13 cellular contexts compared by ENCODE assay signal in the genomic region with DNA sequence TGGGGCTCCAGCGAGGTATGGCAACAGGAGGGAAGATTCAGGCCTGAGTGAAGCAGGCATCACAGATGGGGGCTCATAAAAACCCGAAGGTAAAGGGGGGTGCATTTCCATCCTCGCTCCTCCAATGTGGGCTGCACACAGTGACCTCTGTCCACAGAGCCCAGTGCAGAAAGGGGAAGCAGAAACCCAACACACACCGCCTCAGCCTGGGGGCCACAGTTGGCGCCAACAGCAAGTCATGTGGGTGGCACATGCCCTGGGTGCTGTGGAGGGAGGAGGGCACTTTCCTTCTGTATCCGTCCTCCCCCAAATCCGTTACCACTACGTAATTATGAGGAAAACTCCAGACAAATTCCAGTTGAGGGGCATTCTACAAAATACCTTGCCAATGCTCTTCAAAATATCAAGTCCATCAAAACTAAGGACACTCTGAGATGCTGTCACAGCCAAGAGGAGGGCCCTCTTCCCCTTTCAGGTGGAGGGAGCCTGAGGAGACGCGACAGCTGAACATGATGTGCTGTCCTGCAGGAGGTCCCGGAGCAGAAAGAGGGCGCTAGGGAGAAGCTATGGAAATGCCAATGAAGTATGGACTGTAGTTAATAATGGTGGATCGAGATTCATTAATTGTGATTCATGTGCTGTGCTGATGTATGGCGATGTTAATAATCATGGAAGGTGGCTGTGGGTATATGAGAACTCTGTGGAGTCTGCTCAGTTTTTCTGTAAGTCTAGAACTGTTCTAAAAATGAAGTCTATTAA. TPM values are rescaled to one million over a fixed set of nuclear protein-coding genes. Genes with fewer than 3 reads are reported as not detected.
DNase-seq lines count a peak whose midpoint lies in the region; ATAC-seq and TF ChIP-seq lines count a peak whose summit lies in the region.
"Had no signal": no experiment of that assay in that cellular context is flagged by ENCODE, and none has a peak within 500 bp of the region (broad histone marks: within the 10 kb centered on the region; RNA-seq: fewer than 3 reads in every experiment).

No MANE protein-coding gene starts in this region.

- H3K4me1 ChIP-seq in left ventricle myocardium inferior, result no peaks in the 10 kb centered on the region
- peaks cover 1% of the 10 kb centered on the region for H3K4me1 ChIP-seq in RWPE2 (ENCODE audit: insufficient read depth, poor library complexity, severe bottlenecking)
- no peaks in the 10 kb centered on the region for H3K4me1 ChIP-seq in upper lobe of right lung
- no peaks in the 10 kb centered on the region for H3K4me1 ChIP-seq in Peyer's patch
- H3K4me1 ChIP-seq: psoas muscle had no signal

- no peak overlapping the region for H3K4me3 Mint-ChIP-seq in activated T-helper 17 cell treated with anti-CD3 and anti-CD28 coated beads, Interleukin-2, amount 50 U/mL, for 72 hours

- H3K27me3 ChIP-seq in left ventricle myocardium inferior (ENCODE audit: low read depth) (peaks cover 37% of the 10 kb centered on the region), RWPE2 (ENCODE audit: insufficient read depth, poor library complexity, severe bottlenecking) (no peaks in the 10 kb centered on the region), upper lobe of right lung (no peaks in the 10 kb centered on the region), Peyer's patch (no peaks in the 10 kb centered on the region)

- no peaks in the 10 kb centered on the region for H3K9me3 Mint-ChIP-seq in activated T-helper 17 cell treated with anti-CD3 and anti-CD28 coated beads, Interleukin-2, amount 50 U/mL, for 72 hours

- H3K4me1 Mint-ChIP-seq in activated T-helper 17 cell treated with anti-CD3 and anti-CD28 coated beads, Interleukin-2, amount 50 U/mL, for 72 hours, result no peaks in the 10 kb centered on the region

- TF ChIP-seq CTCF in left ventricle myocardium inferior (IDR thresholded peaks at IDR 0.05; ENCODE audit: borderline replicate concordance) (no peak), RWPE2 (IDR thresholded peaks at IDR 0.05; ENCODE audit: poor library complexity, severe bottlenecking) (no peak), fibroblast of villous mesenchyme (IDR thresholded peaks at IDR 0.05; ENCODE audit: insufficient read depth, low read depth, low read length) (peak; percentile 29), upper lobe of right lung (IDR thresholded peaks at IDR 0.05) (no peak), Peyer's patch (IDR thresholded peaks at IDR 0.05) (no peak)

- TF ChIP-seq POLR2A in Peyer's patch (IDR thresholded peaks at IDR 0.05), result no peak

- no peak overlapping the region for H3K27ac Mint-ChIP-seq in activated T-helper 17 cell treated with anti-CD3 and anti-CD28 coated beads, Interleukin-2, amount 50 U/mL, for 72 hours

- no peaks in the 10 kb centered on the region for H3K36me3 Mint-ChIP-seq in activated T-helper 17 cell treated with anti-CD3 and anti-CD28 coated beads, Interleukin-2, amount 50 U/mL, for 72 hours (ENCODE audit: low read depth)

- H3K36me3 ChIP-seq in left ventricle myocardium inferior, result no peaks in the 10 kb centered on the region
- no peaks in the 10 kb centered on the region for H3K36me3 ChIP-seq in RWPE2 (ENCODE audit: low read depth)
- no peaks in the 10 kb centered on the region for H3K36me3 ChIP-seq in upper lobe of right lung
- no peaks in the 10 kb centered on the region for H3K36me3 ChIP-seq in Peyer's patch

- DNase-seq in cardiac septum (ENCODE audit: low spot score), result peak; percentile 31
- DNase-seq in left ventricle myocardium inferior, result no peak
- peak; percentile 48 for DNase-seq in RWPE2 (ENCODE audit: low spot score)
- no peak for DNase-seq in fibroblast of villous mesenchyme (ENCODE audit: low read depth)
- DNase-seq in upper lobe of right lung, result peak; percentile 43
- DNase-seq in cerebellum (ENCODE audit: low spot score), result no peak
- DNase-seq in Peyer's patch, result no peak
- DNase-seq: mesenchymal stem cell; NCI-H1436 treated with DMSO at 0.1 percent for 48 hours; psoas muscle; stimulated activated naive CD4-positive, alpha-beta T cell treated with Interleukin-2 at 50 U/mL for 16 hours had no signal

- H3K9me3 ChIP-seq in left ventricle myocardium inferior (replicated peaks) (no peaks in the 10 kb centered on the region), RWPE2 (ENCODE audit: severe bottlenecking) (no peaks in the 10 kb centered on the region), upper lobe of right lung (no peaks in the 10 kb centered on the region), Peyer's patch (no peaks in the 10 kb centered on the region)
- H3K9me3 ChIP-seq: psoas muscle had no signal

- intact Hi-C loops in cardiac septum (cut with DNase I) (no loop called here), left ventricle myocardium inferior (cut with micrococcal nuclease) (no loop called here), upper lobe of right lung (cut with DNase I) (no loop called here)

- ATAC-seq in RWPE2 (ENCODE audit: low read depth), result no peak
- no peak for ATAC-seq in upper lobe of right lung
- no peak for ATAC-seq in activated T-helper 17 cell treated with anti-CD3 and anti-CD28 coated beads, Interleukin-2, amount 50 U/mL, for 72 hours (replicated peaks)
- ATAC-seq: psoas muscle had no signal

- H3K4me3 ChIP-seq in left ventricle myocardium inferior (no peak overlapping the region), RWPE2 (ENCODE audit: severe bottlenecking) (no peak overlapping the region), fibroblast of villous mesenchyme (ENCODE audit: low read depth, low read length) (no peak overlapping the region), upper lobe of right lung (no peak overlapping the region), Peyer's patch (no peak overlapping the region)
- H3K4me3 ChIP-seq: psoas muscle had no signal

- no peak overlapping the region for H3K27ac ChIP-seq in left ventricle myocardium inferior (replicated peaks)
- H3K27ac ChIP-seq in RWPE2 (ENCODE audit: poor library complexity, severe bottlenecking), result no peak overlapping the region
- H3K27ac ChIP-seq in upper lobe of right lung, result no peak overlapping the region
- H3K27ac ChIP-seq in Peyer's patch, result no peak overlapping the region
- H3K27ac ChIP-seq: psoas muscle had no signal

- H3K27me3 Mint-ChIP-seq in activated T-helper 17 cell treated with anti-CD3 and anti-CD28 coated beads, Interleukin-2, amount 50 U/mL, for 72 hours, result no peaks in the 10 kb centered on the region

RNA-seq across cellular contexts. Expression of a gene that starts 16.4 kb away (rescaled TPM):
- total RNA-seq in cardiac septum (0.57 TPM), left ventricle myocardium inferior (0.38 TPM), fibroblast of villous mesenchyme (4.7 and 10.0 TPM in 2 replicates), upper lobe of right lung (4.2 TPM), cerebellum (155 TPM), Peyer's patch (10 to 100 TPM in 1 of 4 donors, 1 to 10 TPM in 3; 7.2 to 33.8 (median 8.8) TPM)
- total RNA-seq in activated T-helper 17 cell treated with anti-CD3 and anti-CD28 coated beads, Interleukin-2, amount 50 U/mL, for 72 hours, result 1 to 10 TPM; 2.3 to 3.8 TPM

RNA-seq across cellular contexts. Expression of a gene that starts 53.7 kb away (rescaled TPM):
- total RNA-seq in cardiac septum (not detected), left ventricle myocardium inferior (not detected), fibroblast of villous mesenchyme (not detected in 2 replicates), upper lobe of right lung (not detected), cerebellum (not detected), Peyer's patch (not detected)
- not detected for total RNA-seq in activated T-helper 17 cell treated with anti-CD3 and anti-CD28 coated beads, Interleukin-2, amount 50 U/mL, for 72 hours
- total RNA-seq: psoas muscle; T-helper 2 cell treated with Interferon-gamma antibody and Interleukin-4, amounts not matched to agents 100 ng/mL and 5 ng/mL, for 36 hours had no signal

Comparison
In these comparisons a context has a peak if more than half of its experiments do, and no peak if none do; other contexts are left out.
1. DNase-seq: peak in cardiac septum (single experiment), RWPE2 (single experiment) and upper lobe of right lung (single experiment); none in left ventricle myocardium inferior (single experiment), fibroblast of villous mesenchyme (single experiment), cerebellum (single experiment) and Peyer's patch (0 of 3).